In genomic region chr14:95157987-95158712, GRCh38 we compare ENCODE assay signal across 8 cellular contexts. TPM values are rescaled to one million over a fixed set of nuclear protein-coding genes. Genes with fewer than 3 reads are reported as not detected.
A peak's percentile ranks its signal among the peaks of the same experiment; 100 is the strongest.
DNase-seq lines count a peak whose midpoint lies in the region; ATAC-seq and TF ChIP-seq lines count a peak whose summit lies in the region.

No MANE protein-coding gene starts in this region.

- H4K20me1 ChIP-seq in GM23248 (ENCODE audit: insufficient read depth): 0 out of 2 replicates have a peak, but pooled peaks cover 8% of the 10 kb centered on the region
- peaks cover 16% of the 10 kb centered on the region for H4K20me1 ChIP-seq in OCI-LY7 (ENCODE audit: insufficient read depth, low read length)

- intact Hi-C loops in OCI-LY7 (cut with micrococcal nuclease; ENCODE audit: unreplicated experiment): loop anchor here (1.0 to 10.0 kb wide), 5 partner anchors 14 to 1203 kb away; no protein-coding TSS in a partner anchor

- H3K9me2 ChIP-seq in GM23248 (ENCODE audit: insufficient read depth) (no peaks in the 10 kb centered on the region), OCI-LY7 (ENCODE audit: insufficient read depth, low read length) (no peaks in the 10 kb centered on the region)

- no peaks in the 10 kb centered on the region for H3K36me3 Mint-ChIP-seq in naive B cell

- H3K27me3 Mint-ChIP-seq in naive B cell: no peaks in the 10 kb centered on the region

- DNase-seq in NCI-H146 (lab: John Stamatoyannopoulos, UW): peak; percentile 13
- no peak for DNase-seq in NCI-H146 treated with DMSO at 0.1 percent for 48 hours (lab: John Stamatoyannopoulos, UW; ENCODE audit: unreplicated experiment)
- peak; percentile 52 for DNase-seq in GM23248
- DNase-seq in OCI-LY7 (ENCODE audit: low spot score): peak; percentile 72
- peak; percentile 28 for DNase-seq in naive B cell
- DNase-seq in GM19240 (ENCODE audit: insufficient read length, low spot score): no peak

- H3K4me1 Mint-ChIP-seq in naive B cell: peaks cover 35 to 51% (median 47%) of the 10 kb centered on the region in 3 donors

- TSS peak; percentile 72 for BruUV-seq in OCI-LY7 (replicated peaks; lab: Mats Ljungman, UMichigan)

- in situ Hi-C loops in GM23248 (cut with MboI): no loop called here

- peaks cover 48% of the 10 kb centered on the region for H3K79me2 ChIP-seq in GM23248 (ENCODE audit: insufficient read depth)
- H3K79me2 ChIP-seq in OCI-LY7 (ENCODE audit: insufficient read depth, low read depth, low read length): peaks cover 36% of the 10 kb centered on the region

- H3K27ac Mint-ChIP-seq in naive B cell: peak overlapping the region; percentile 99 to 100 (median 100)

- H3K9me3 ChIP-seq in GM23248 (ENCODE audit: low read depth) (no peaks in the 10 kb centered on the region), OCI-LY7 (ENCODE audit: low read length) (peaks cover 4% of the 10 kb centered on the region; the same call in 1 of the 2 replicates)

- TF ChIP-seq CTCF in OCI-LY7 (conservative IDR thresholded peaks at IDR 0.05; ENCODE audit: low read length): no peak

- H2AFZ ChIP-seq in GM23248: peak overlapping the region; percentile 95
- peak overlapping the region; percentile 92 for H2AFZ ChIP-seq in OCI-LY7 (ENCODE audit: low read length)

- POLR2A ChIA-PET in OCI-LY7 (lab: Charles Lee): interaction anchor here (0.7 to 1.2 kb wide), 6 partner anchors 10 to 434 kb away, joined by 3 to 5 read pairs (median 3); no protein-coding TSS in a partner anchor

- ATAC-seq in naive B cell (ENCODE audit: low read depth in 2 of 2): peak; percentile 49 to 51
- ATAC-seq in GM19324 (IDR thresholded peaks at IDR 0.05; ENCODE audit: low FRiP score, unreplicated experiment): no peak

- H3K9ac ChIP-seq in GM23248: peak overlapping the region; percentile 97

- H3K27ac ChIP-seq in GM23248 (peak overlapping the region; percentile 90), OCI-LY7 (ENCODE audit: low read depth, low read length, poor library complexity, severe bottlenecking) (peak overlapping the region; percentile 73), cingulate gyrus (ENCODE audit: low read depth, low read length) (peak overlapping the region; percentile 91)

- peak overlapping the region; percentile 80 for H3K4me3 ChIP-seq in GM23248
- peak overlapping the region; percentile 78 for H3K4me3 ChIP-seq in OCI-LY7 (ENCODE audit: low read depth, low read length, poor library complexity, severe bottlenecking)

- peak overlapping the region; percentile 98 to 100 (median 99) for H3K4me3 Mint-ChIP-seq in naive B cell

- H3K36me3 ChIP-seq in GM23248 (ENCODE audit: low read depth) (no peaks in the 10 kb centered on the region), OCI-LY7 (ENCODE audit: insufficient read depth, low read length) (peaks cover 7% of the 10 kb centered on the region)

- no peaks in the 10 kb centered on the region for H3F3A ChIP-seq in GM23248 (ENCODE audit: insufficient read depth)

- WGBS in GM23248 (ENCODE audit: low coverage in 1 of 2, low lambda C conversion rate in 2 of 2, missing lambda C conversion rate in 2 of 2), 2 experiments: 11 to 13% methylated on average over 12 of the region's 12 CpGs

- no peaks in the 10 kb centered on the region for H3K9me3 Mint-ChIP-seq in naive B cell

- CTCF ChIA-PET in OCI-LY7 (lab: Charles Lee; ENCODE audit: unreplicated experiment): no interaction called here

- H3K27me3 ChIP-seq in GM23248 (replicated peaks; ENCODE audit: insufficient read depth): no peaks in the 10 kb centered on the region

- H3K4me1 ChIP-seq in GM23248 (ENCODE audit: insufficient read depth) (peaks cover 21% of the 10 kb centered on the region), OCI-LY7 (ENCODE audit: insufficient read depth, low read length, poor library complexity, severe bottlenecking) (peaks cover 33% of the 10 kb centered on the region)

- H3K4me2 ChIP-seq in GM23248 (ENCODE audit: unreplicated experiment) (peak overlapping the region; percentile 92), OCI-LY7 (ENCODE audit: low read length) (peak overlapping the region; percentile 86)

RNA-seq across cellular contexts. Expression of gene DICER1, which starts 0.8 kb away (rescaled TPM):
- total RNA-seq in GM23248 (2014; rRNA removed; shearing (Covaris generic)): 27.6 and 28.2 TPM in 2 replicates
- polyA plus RNA-seq in GM23248 (2016; fragmentation: Nextera tagmentation; extraction: Ambion mirVana) (9.8 and 10.8 TPM in 2 replicates), naive B cell (ENCODE audit: low read depth in 6 of 6) (10 to 100 TPM in 5 of 6 donors, 1 to 10 TPM in 1; 4.3 to 27.1 (median 17.5) TPM)
- total RNA-seq in OCI-LY7 (2014; rRNA removed; shearing (Covaris generic)): 60.3 and 84.9 TPM in 2 replicates
- 62.2 and 70.5 TPM in 2 replicates for total RNA-seq in OCI-LY7 (2022)

Comparison
In these comparisons a context has a peak if more than half of its experiments do, and no peak if none do; other contexts are left out.
1. DNase-seq: peak in NCI-H146 (single experiment), GM23248 (single experiment), OCI-LY7 (single experiment) and naive B cell (single experiment); none in NCI-H146 treated with DMSO at 0.1 percent for 48 hours (single experiment) and GM19240 (single experiment).
2. Peak in every context shown above with its lines, with median percentiles within 50 percentile points of each other: H3K27ac ChIP-seq.